ENCODE assay signal across 1 cellular context in the genomic region with DNA sequence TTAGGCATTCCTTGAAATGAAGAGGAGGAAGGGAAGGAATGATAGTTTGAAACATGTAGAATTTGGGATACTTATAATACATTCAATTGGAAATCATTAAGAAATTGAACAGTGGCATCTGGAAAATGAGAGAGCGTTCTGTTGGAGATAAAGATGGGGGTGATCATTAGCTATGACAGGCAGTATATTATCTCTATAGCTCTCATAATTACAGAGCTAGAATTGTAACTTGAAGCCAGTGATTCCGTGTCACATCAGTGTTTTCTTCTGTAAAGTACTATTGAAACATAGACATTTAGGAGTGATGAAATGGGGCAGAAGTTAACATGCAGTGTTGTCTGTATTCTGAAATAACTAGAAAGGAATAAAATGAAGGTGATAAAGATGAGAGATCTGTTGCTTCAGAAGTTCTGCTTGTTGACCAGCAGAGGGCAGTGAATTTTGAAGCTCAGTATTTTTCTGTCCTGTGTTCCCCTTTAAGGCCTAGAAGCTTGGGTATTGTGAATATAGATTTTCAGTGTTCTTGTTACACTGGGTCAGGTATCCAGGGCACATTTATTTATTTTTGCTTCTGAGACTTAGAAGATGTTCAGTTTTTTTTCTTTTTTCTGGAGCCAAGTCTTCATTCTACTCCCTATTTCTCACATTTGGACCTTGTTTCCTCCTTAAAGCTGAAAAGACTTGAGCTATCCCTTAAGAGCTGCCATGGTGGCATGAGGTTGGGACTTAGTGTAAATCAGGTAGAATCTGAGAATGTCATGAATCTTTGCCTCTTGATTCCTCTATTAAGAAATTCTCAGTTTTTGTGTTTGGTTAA.
TF ChIP-seq lines count a peak whose summit lies in the region.

No MANE protein-coding gene starts in this region.

TF ChIP-seq in K562, 482 proteins besides CTCF, POLR2A, EP300 and RAD21 (continued from another document):
- TF ChIP-seq, protein P1, sequence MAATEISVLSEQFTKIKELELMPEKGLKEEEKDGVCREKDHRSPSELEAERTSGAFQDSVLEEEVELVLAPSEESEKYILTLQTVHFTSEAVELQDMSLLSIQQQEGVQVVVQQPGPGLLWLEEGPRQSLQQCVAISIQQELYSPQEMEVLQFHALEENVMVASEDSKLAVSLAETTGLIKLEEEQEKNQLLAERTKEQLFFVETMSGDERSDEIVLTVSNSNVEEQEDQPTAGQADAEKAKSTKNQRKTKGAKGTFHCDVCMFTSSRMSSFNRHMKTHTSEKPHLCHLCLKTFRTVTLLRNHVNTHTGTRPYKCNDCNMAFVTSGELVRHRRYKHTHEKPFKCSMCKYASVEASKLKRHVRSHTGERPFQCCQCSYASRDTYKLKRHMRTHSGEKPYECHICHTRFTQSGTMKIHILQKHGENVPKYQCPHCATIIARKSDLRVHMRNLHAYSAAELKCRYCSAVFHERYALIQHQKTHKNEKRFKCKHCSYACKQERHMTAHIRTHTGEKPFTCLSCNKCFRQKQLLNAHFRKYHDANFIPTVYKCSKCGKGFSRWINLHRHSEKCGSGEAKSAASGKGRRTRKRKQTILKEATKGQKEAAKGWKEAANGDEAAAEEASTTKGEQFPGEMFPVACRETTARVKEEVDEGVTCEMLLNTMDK (IDR thresholded peaks at IDR 0.05; ENCODE audit: borderline replicate concordance, insufficient read depth, low read depth, low read length, poor library complexity, severe bottlenecking), result peak; percentile 10
- TF ChIP-seq HMG20B (CRISPR knock-in tag; IDR thresholded peaks at IDR 0.05) (no peak), GABPB2 (CRISPR knock-in tag; conservative IDR thresholded peaks at IDR 0.05) (no peak), FOS (IDR thresholded peaks at IDR 0.05; ENCODE audit: extremely low read depth, insufficient read length) (no peak), C11orf30 (IDR thresholded peaks at IDR 0.05; ENCODE audit: low read depth) (no peak)
- TF ChIP-seq, protein P2, sequence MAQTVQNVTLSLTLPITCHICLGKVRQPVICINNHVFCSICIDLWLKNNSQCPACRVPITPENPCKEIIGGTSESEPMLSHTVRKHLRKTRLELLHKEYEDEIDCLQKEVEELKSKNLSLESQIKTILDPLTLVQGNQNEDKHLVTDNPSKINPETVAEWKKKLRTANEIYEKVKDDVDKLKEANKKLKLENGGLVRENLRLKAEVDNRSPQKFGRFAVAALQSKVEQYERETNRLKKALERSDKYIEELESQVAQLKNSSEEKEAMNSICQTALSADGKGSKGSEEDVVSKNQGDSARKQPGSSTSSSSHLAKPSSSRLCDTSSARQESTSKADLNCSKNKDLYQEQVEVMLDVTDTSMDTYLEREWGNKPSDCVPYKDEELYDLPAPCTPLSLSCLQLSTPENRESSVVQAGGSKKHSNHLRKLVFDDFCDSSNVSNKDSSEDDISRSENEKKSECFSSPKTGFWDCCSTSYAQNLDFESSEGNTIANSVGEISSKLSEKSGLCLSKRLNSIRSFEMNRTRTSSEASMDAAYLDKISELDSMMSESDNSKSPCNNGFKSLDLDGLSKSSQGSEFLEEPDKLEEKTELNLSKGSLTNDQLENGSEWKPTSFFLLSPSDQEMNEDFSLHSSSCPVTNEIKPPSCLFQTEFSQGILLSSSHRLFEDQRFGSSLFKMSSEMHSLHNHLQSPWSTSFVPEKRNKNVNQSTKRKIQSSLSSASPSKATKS (CRISPR knock-in tag; IDR thresholded peaks at IDR 0.05), result no peak
- TF ChIP-seq, protein P3, sequence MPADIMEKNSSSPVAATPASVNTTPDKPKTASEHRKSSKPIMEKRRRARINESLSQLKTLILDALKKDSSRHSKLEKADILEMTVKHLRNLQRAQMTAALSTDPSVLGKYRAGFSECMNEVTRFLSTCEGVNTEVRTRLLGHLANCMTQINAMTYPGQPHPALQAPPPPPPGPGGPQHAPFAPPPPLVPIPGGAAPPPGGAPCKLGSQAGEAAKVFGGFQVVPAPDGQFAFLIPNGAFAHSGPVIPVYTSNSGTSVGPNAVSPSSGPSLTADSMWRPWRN (IDR thresholded peaks at IDR 0.05; ENCODE audit: low read depth), result no peak
- TF ChIP-seq, protein P4, sequence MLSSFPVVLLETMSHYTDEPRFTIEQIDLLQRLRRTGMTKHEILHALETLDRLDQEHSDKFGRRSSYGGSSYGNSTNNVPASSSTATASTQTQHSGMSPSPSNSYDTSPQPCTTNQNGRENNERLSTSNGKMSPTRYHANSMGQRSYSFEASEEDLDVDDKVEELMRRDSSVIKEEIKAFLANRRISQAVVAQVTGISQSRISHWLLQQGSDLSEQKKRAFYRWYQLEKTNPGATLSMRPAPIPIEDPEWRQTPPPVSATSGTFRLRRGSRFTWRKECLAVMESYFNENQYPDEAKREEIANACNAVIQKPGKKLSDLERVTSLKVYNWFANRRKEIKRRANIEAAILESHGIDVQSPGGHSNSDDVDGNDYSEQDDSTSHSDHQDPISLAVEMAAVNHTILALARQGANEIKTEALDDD (IDR thresholded peaks at IDR 0.05), result no peak
